Comparison of ENCODE assay signal across 29 cellular contexts in genomic region chr4:99629962-99630554, GRCh38. TPM values are rescaled to one million over a fixed set of nuclear protein-coding genes. Genes with fewer than 3 reads are reported as not detected.
DNase-seq lines count a peak whose midpoint lies in the region; ATAC-seq and TF ChIP-seq lines count a peak whose summit lies in the region.
"Had no signal": no experiment of that assay in that cellular context is flagged by ENCODE, and none has a peak within 500 bp of the region (broad histone marks: within the 10 kb centered on the region; RNA-seq: fewer than 3 reads in every experiment).

No MANE protein-coding gene starts in this region.

- TF ChIP-seq CTCF in mammary epithelial cell (conservative IDR thresholded peaks at IDR 0.05 in 1 of 2, IDR thresholded peaks at IDR 0.05 in 1 of 2; ENCODE audit: extremely low read depth in 1 of 2, insufficient read depth in 1 of 2, low read depth in 1 of 2, low read length in 2 of 2): no peak
- TF ChIP-seq CTCF in breast epithelium (IDR thresholded peaks at IDR 0.05): no peak
- TF ChIP-seq CTCF in MM.1S (IDR thresholded peaks at IDR 0.05; ENCODE audit: low read length): no peak

- no peak for TF ChIP-seq POLR2A in breast epithelium (IDR thresholded peaks at IDR 0.05)

- no peaks in the 10 kb centered on the region for H3K9me2 ChIP-seq in MM.1S (replicated peaks; ENCODE audit: insufficient read depth, low read length)

- H3K4me3 ChIP-seq in mammary epithelial cell (replicated peaks in 1 of 3; ENCODE audit: insufficient read depth in 1 of 3, low read depth in 2 of 3, low read length in 3 of 3): no peak overlapping the region
- H3K4me3 ChIP-seq in breast epithelium: no peak overlapping the region
- no peak overlapping the region for H3K4me3 ChIP-seq in MM.1S (ENCODE audit: low read length)
- H3K4me3 ChIP-seq: K562 had no signal

- no TSS peak for BruUV-seq in mammary epithelial cell (replicated peaks; lab: Mats Ljungman, UMichigan)

- CTCF ChIA-PET in mammary epithelial cell (lab: Charles Lee; ENCODE audit: low non-redundant PET): interaction anchor here (0.5 kb wide), 1 partner anchor 111 kb away, joined by 9 read pairs; no protein-coding TSS in a partner anchor
- CTCF ChIA-PET in activated CD8-positive, alpha-beta T cell treated with anti-CD3 and anti-CD28 coated beads, Interleukin-2, amount 10 ng/mL, durations not matched to agents 7 days and 5 days (lab: Charles Lee): interaction anchor here (1.1 kb wide), 1 partner anchor 16 kb away, joined by 4 read pairs; no protein-coding TSS in a partner anchor

- no peaks in the 10 kb centered on the region for H4K20me1 ChIP-seq in mammary epithelial cell (ENCODE audit: insufficient read depth, low read length)
- H4K20me1 ChIP-seq in MM.1S (ENCODE audit: insufficient read depth, low read length): no peaks in the 10 kb centered on the region

- H3K36me3 ChIP-seq in mammary epithelial cell (ENCODE audit: insufficient read depth, low read length) (no peaks in the 10 kb centered on the region), breast epithelium (no peaks in the 10 kb centered on the region), MM.1S (replicated peaks; ENCODE audit: insufficient read depth, low read length) (no peaks in the 10 kb centered on the region)

- dilution Hi-C loops in mammary epithelial cell (cut with HindIII; ENCODE audit: low sequenced_read_pairs): no loop called here

- no peak overlapping the region for H3K9ac ChIP-seq in mammary epithelial cell (ENCODE audit: insufficient read depth, low read length)
- no peak overlapping the region for H3K9ac ChIP-seq in MM.1S (ENCODE audit: low read length)

- H3K27me3 ChIP-seq in mammary epithelial cell (ENCODE audit: insufficient read depth, low read length) (no peaks in the 10 kb centered on the region), breast epithelium (no peaks in the 10 kb centered on the region), MM.1S (replicated peaks; ENCODE audit: insufficient read depth, low read length) (peaks cover 26% of the 10 kb centered on the region)

- peaks cover 10% of the 10 kb centered on the region; the same call in 1 of the 2 replicates for H3F3A ChIP-seq in MM.1S (ENCODE audit: insufficient read depth, low read length)

- H3K9me3 Mint-ChIP-seq in activated CD8-positive, alpha-beta T cell treated with anti-CD3 and anti-CD28 coated beads, Interleukin-2, amount 10 ng/mL, durations not matched to agents 7 days and 5 days (ENCODE audit: insufficient read depth): peaks cover 4% of the 10 kb centered on the region
- H3K9me3 Mint-ChIP-seq: CD4-positive, alpha-beta memory T cell had no signal

- H3K79me2 ChIP-seq in mammary epithelial cell (ENCODE audit: insufficient read depth, low read length) (no peaks in the 10 kb centered on the region), MM.1S (ENCODE audit: low read length) (no peaks in the 10 kb centered on the region)

- H3K4me2 ChIP-seq in mammary epithelial cell (ENCODE audit: insufficient read depth, low read depth, low read length) (no peak overlapping the region), MM.1S (ENCODE audit: low read depth, low read length) (peak overlapping the region; percentile 6)

- H3K4me1 ChIP-seq in mammary epithelial cell (ENCODE audit: insufficient read depth, low read length) (peaks cover 25% of the 10 kb centered on the region), breast epithelium (no peaks in the 10 kb centered on the region), MM.1S (ENCODE audit: low read length) (peaks cover 16% of the 10 kb centered on the region)
- H3K4me1 ChIP-seq: Caco-2 had no signal

- POLR2A ChIA-PET in activated CD8-positive, alpha-beta T cell treated with anti-CD3 and anti-CD28 coated beads, Interleukin-2, amount 10 ng/mL, durations not matched to agents 7 days and 5 days (lab: Charles Lee): interaction anchor here (0.6 kb wide), 2 partner anchors 36 to 542 kb away, joined by 3 to 5 read pairs; no protein-coding TSS in a partner anchor

- peaks cover 8% of the 10 kb centered on the region for H3K27me3 Mint-ChIP-seq in activated CD8-positive, alpha-beta T cell treated with anti-CD3 and anti-CD28 coated beads, Interleukin-2, amount 10 ng/mL, durations not matched to agents 7 days and 5 days (ENCODE audit: low read depth)

- H3K4me3 Mint-ChIP-seq in activated CD8-positive, alpha-beta T cell treated with anti-CD3 and anti-CD28 coated beads, Interleukin-2, amount 10 ng/mL, durations not matched to agents 7 days and 5 days: no peak overlapping the region
- H3K4me3 Mint-ChIP-seq: CD4-positive, alpha-beta memory T cell had no signal

- in situ Hi-C loops in mammary epithelial cell (cut with MboI; ENCODE audit: low sequenced_read_pairs in 2 of 2): no loop called here

- peak overlapping the region; percentile 40 for H3K27ac Mint-ChIP-seq in activated CD8-positive, alpha-beta T cell treated with anti-CD3 and anti-CD28 coated beads, Interleukin-2, amount 10 ng/mL, durations not matched to agents 7 days and 5 days
- H3K27ac Mint-ChIP-seq: CD4-positive, alpha-beta memory T cell had no signal

- H3K9me3 ChIP-seq in mammary epithelial cell (replicated peaks; ENCODE audit: insufficient read depth, low read length) (no peaks in the 10 kb centered on the region), breast epithelium (no peaks in the 10 kb centered on the region), MM.1S (replicated peaks; ENCODE audit: insufficient read depth, low read length) (no peaks in the 10 kb centered on the region)
- H3K9me3 ChIP-seq: Caco-2 had no signal

- peak; percentile 61 for DNase-seq in mammary epithelial cell
- DNase-seq in breast epithelium (ENCODE audit: low spot score in 2 of 2): no peak
- DNase-seq in MM.1S: peak; percentile 41
- no peak for DNase-seq in activated CD8-positive, alpha-beta T cell treated with anti-CD3 and anti-CD28 coated beads, Interleukin-2, amount 10 ng/mL, durations not matched to agents 7 days and 5 days
- no peak for DNase-seq in COLO829 (ENCODE audit: low spot score)
- DNase-seq in NCI-H82 (lab: John Stamatoyannopoulos, UW): no peak
- no peak for DNase-seq in effector CD4-positive, alpha-beta T cell
- DNase-seq: AML-193; C1 segment of cervical spinal cord; Caco-2; CD4-positive, alpha-beta memory T cell; EL; GF-D8; HCEC 1CT; Kasumi-1; NCI-H1105 treated with DMSO at 0.1 percent for 48 hours; NCI-H146; NCI-H1930; NCI-H2107; NCI-H446; NCI-H524 treated with DMSO at 0.1 percent for 48 hours; NCI-H774; SHP77 treated with DMSO at 0.1 percent for 48 hours had no signal

- peak; percentile 57 for ATAC-seq in activated CD8-positive, alpha-beta T cell treated with anti-CD3 and anti-CD28 coated beads, Interleukin-2, amount 10 ng/mL, durations not matched to agents 7 days and 5 days
- no peak for ATAC-seq in HG03469 (IDR thresholded peaks at IDR 0.05; ENCODE audit: unreplicated experiment)
- ATAC-seq: K562, Panc1 had no signal

- H2AFZ ChIP-seq in mammary epithelial cell (ENCODE audit: low read depth, low read length) (no peak overlapping the region), MM.1S (ENCODE audit: low read length) (no peak overlapping the region)

- H3K27ac ChIP-seq in mammary epithelial cell (ENCODE audit: insufficient read depth, low read depth, low read length) (no peak overlapping the region), breast epithelium (no peak overlapping the region), MM.1S (ENCODE audit: low read length) (no peak overlapping the region)

- intact Hi-C loops in mammary epithelial cell (cut with micrococcal nuclease): no loop called here
- intact Hi-C loops in breast epithelium (cut with DNase I; ENCODE audit: low total_unique reads): no loop called here

- H3K4me1 Mint-ChIP-seq in activated CD8-positive, alpha-beta T cell treated with anti-CD3 and anti-CD28 coated beads, Interleukin-2, amount 10 ng/mL, durations not matched to agents 7 days and 5 days (ENCODE audit: low read depth): peaks cover 15% of the 10 kb centered on the region

- H3K36me3 Mint-ChIP-seq in activated CD8-positive, alpha-beta T cell treated with anti-CD3 and anti-CD28 coated beads, Interleukin-2, amount 10 ng/mL, durations not matched to agents 7 days and 5 days (ENCODE audit: low read depth): no peaks in the 10 kb centered on the region
- H3K36me3 Mint-ChIP-seq: CD4-positive, alpha-beta memory T cell had no signal

RNA-seq across cellular contexts. Expression of gene C4orf54, which starts 27.6 kb away (rescaled TPM):
- under 1 TPM in 1 of 2 donors, not detected in 1; 0.50 TPM for total RNA-seq in mammary epithelial cell
- polyA plus RNA-seq in mammary epithelial cell: under 0.01 TPM
- not detected for polyA minus RNA-seq in mammary epithelial cell
- total RNA-seq in breast epithelium: not detected
- total RNA-seq in activated CD8-positive, alpha-beta T cell treated with anti-CD3 and anti-CD28 coated beads, Interleukin-2, amount 10 ng/mL, durations not matched to agents 7 days and 5 days: not detected
- total RNA-seq: Caco-2; CD4-positive, alpha-beta memory T cell; H1; HT-29; K562; MCF 10A had no signal
- polyA plus RNA-seq: CD4-positive, alpha-beta memory T cell; H1; K562 had no signal

RNA-seq across cellular contexts. Expression of gene MTTP, which starts 55.4 kb away (rescaled TPM):
- total RNA-seq in mammary epithelial cell (not detected), breast epithelium (under 1 TPM in 1 of 3 donors, not detected in 2; 0.64 TPM)
- polyA plus RNA-seq in mammary epithelial cell: 0.05 TPM
- polyA minus RNA-seq in mammary epithelial cell: not detected
- total RNA-seq in activated CD8-positive, alpha-beta T cell treated with anti-CD3 and anti-CD28 coated beads, Interleukin-2, amount 10 ng/mL, durations not matched to agents 7 days and 5 days: under 1 TPM in 1 of 2 experiments, not detected in 1; 0.58 TPM
- total RNA-seq: HT-29 had no signal
- polyA plus RNA-seq: CD4-positive, alpha-beta memory T cell had no signal

Comparison
In these comparisons a context has a peak if more than half of its experiments do, and no peak if none do; other contexts are left out.
1. DNase-seq: peak in mammary epithelial cell (single experiment) and MM.1S (single experiment); none in breast epithelium (0 of 2), activated CD8-positive, alpha-beta T cell treated with anti-CD3 and anti-CD28 coated beads, Interleukin-2, amount 10 ng/mL, durations not matched to agents 7 days and 5 days (single experiment), COLO829 (single experiment), NCI-H82 (single experiment) and effector CD4-positive, alpha-beta T cell (single experiment).